ENCODE assay signal across 9 cellular contexts in the genomic region with DNA sequence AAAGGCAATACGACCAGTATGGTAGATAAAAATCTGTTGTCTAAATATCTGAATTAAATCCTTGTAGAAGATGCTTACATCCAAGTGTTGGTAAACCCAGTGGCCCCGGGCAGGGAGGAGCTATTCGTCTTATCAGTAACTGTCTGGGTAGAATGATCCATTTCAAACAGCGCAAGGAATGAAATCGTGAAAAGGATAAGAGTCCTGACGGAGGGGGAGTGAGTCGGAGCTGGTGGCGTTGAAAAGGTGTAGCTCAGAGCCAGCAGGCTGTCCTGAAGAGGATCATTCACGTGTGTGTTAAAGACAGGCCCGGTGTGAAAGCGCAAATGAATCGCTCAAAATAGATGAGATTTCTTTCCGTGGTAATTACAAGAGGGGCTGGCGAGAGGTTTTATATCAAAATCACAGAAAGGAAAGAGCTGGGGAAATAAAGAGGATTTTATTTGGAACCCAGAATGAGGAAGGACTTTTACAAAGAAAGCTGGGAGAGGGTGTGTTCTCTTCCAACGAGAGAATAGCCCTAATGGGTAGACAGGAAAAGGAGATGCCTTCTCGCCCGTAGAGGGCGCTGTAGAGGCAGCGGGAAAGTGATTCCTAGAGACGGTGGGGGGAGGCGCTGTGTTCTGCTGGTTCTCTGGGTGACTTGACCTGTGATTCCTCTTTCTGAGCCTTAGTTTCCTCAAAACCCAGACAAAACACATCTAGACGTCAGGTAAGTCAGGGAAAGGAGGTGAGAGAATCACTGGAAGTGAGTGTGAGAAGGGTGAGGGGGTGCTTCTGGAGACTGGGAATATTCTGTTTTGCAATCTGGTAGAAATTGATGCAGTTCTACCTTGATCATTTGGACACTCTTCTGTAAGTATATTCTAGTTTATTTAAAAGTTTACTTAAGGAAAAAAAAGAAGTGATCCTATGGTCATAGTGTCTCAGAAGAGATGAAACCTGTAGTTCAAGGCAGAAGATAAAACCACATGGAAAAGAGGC. TPM values are rescaled to one million over a fixed set of nuclear protein-coding genes. Genes with fewer than 3 reads are reported as not detected.
DNase-seq lines count a peak whose midpoint lies in the region; ATAC-seq and TF ChIP-seq lines count a peak whose summit lies in the region.
"Had no signal": no experiment of that assay in that cellular context is flagged by ENCODE, and none has a peak within 500 bp of the region (broad histone marks: within the 10 kb centered on the region; RNA-seq: fewer than 3 reads in every experiment).

No MANE protein-coding gene starts in this region.

- no peaks in the 10 kb centered on the region for H3K4me1 Mint-ChIP-seq in activated naive CD8-positive, alpha-beta T cell treated with anti-CD3 and anti-CD28 coated beads, Interleukin-2, amount 10 ng/mL, durations not matched to agents 7 days and 5 days
- H3K4me1 Mint-ChIP-seq in activated naive CD8-positive, alpha-beta T cell treated with anti-CD3 and anti-CD28 coated beads for 36 hours: no peaks in the 10 kb centered on the region

- POLR2A ChIA-PET in activated naive CD8-positive, alpha-beta T cell treated with anti-CD3 and anti-CD28 coated beads, Interleukin-2, amount 10 ng/mL, durations not matched to agents 7 days and 5 days (lab: Charles Lee): no interaction called here

- DNase-seq in activated naive CD8-positive, alpha-beta T cell treated with anti-CD3 and anti-CD28 coated beads, Interleukin-2, amount 10 ng/mL, durations not matched to agents 7 days and 5 days: peak; percentile 29
- DNase-seq in activated naive CD8-positive, alpha-beta T cell treated with anti-CD3 and anti-CD28 coated beads for 36 hours: no peak
- peak; percentile 63 for DNase-seq in NAMALWA (ENCODE audit: low spot score)
- peak; percentile 28 to 60 for DNase-seq in erythroblast (lab: John Stamatoyannopoulos, UW)
- peak; percentile 88 for DNase-seq in testis
- DNase-seq in AG08395 (ENCODE audit: low spot score): no peak
- DNase-seq: NCI-H1930 had no signal

- H3K27ac Mint-ChIP-seq in activated naive CD8-positive, alpha-beta T cell treated with anti-CD3 and anti-CD28 coated beads, Interleukin-2, amount 10 ng/mL, durations not matched to agents 7 days and 5 days: no peak overlapping the region
- H3K27ac Mint-ChIP-seq in activated naive CD8-positive, alpha-beta T cell treated with anti-CD3 and anti-CD28 coated beads for 36 hours: no peak overlapping the region

- peak in 2 of 3 experiments; percentile 24 to 66 for TF ChIP-seq CTCF in testis (IDR thresholded peaks at IDR 0.05)

- no peak overlapping the region for H3K4me3 ChIP-seq in testis

- H3K27ac ChIP-seq in testis: no peak overlapping the region

- no peaks in the 10 kb centered on the region for H3K9me3 Mint-ChIP-seq in activated naive CD8-positive, alpha-beta T cell treated with anti-CD3 and anti-CD28 coated beads, Interleukin-2, amount 10 ng/mL, durations not matched to agents 7 days and 5 days
- H3K9me3 Mint-ChIP-seq in activated naive CD8-positive, alpha-beta T cell treated with anti-CD3 and anti-CD28 coated beads for 36 hours: peaks cover 6% of the 10 kb centered on the region

- 10 to 12% methylated on average over 22 of the region's 22 CpGs for WGBS in testis, 2 donors

- no peaks in the 10 kb centered on the region for H3K36me3 Mint-ChIP-seq in activated naive CD8-positive, alpha-beta T cell treated with anti-CD3 and anti-CD28 coated beads, Interleukin-2, amount 10 ng/mL, durations not matched to agents 7 days and 5 days
- no peaks in the 10 kb centered on the region for H3K36me3 Mint-ChIP-seq in activated naive CD8-positive, alpha-beta T cell treated with anti-CD3 and anti-CD28 coated beads for 36 hours

- no peaks in the 10 kb centered on the region for H3K27me3 ChIP-seq in testis

- intact Hi-C loops in testis (cut with DNase I; ENCODE audit: low total_unique reads): no loop called here

- no peak for ATAC-seq in activated naive CD8-positive, alpha-beta T cell treated with anti-CD3 and anti-CD28 coated beads, Interleukin-2, amount 10 ng/mL, durations not matched to agents 7 days and 5 days (ENCODE audit: low read depth)
- ATAC-seq in GM18502 (IDR thresholded peaks at IDR 0.05; ENCODE audit: poor library complexity, unreplicated experiment) (no peak), GM18868 (IDR thresholded peaks at IDR 0.05; ENCODE audit: unreplicated experiment) (no peak)

- no peaks in the 10 kb centered on the region for H3K4me1 ChIP-seq in testis

- H3K4me3 Mint-ChIP-seq in activated naive CD8-positive, alpha-beta T cell treated with anti-CD3 and anti-CD28 coated beads, Interleukin-2, amount 10 ng/mL, durations not matched to agents 7 days and 5 days: no peak overlapping the region
- H3K4me3 Mint-ChIP-seq in activated naive CD8-positive, alpha-beta T cell treated with anti-CD3 and anti-CD28 coated beads for 36 hours: no peak overlapping the region

- H3K27me3 Mint-ChIP-seq in activated naive CD8-positive, alpha-beta T cell treated with anti-CD3 and anti-CD28 coated beads, Interleukin-2, amount 10 ng/mL, durations not matched to agents 7 days and 5 days: no peaks in the 10 kb centered on the region
- H3K27me3 Mint-ChIP-seq in activated naive CD8-positive, alpha-beta T cell treated with anti-CD3 and anti-CD28 coated beads for 36 hours: peaks cover 29% of the 10 kb centered on the region

- H3K36me3 ChIP-seq in testis (ENCODE audit: low read depth, missing control alignments): no peaks in the 10 kb centered on the region

- no peaks in the 10 kb centered on the region for H3K9me3 ChIP-seq in testis

- no peak for TF ChIP-seq POLR2A in erythroblast (IDR thresholded peaks at IDR 0.05; ENCODE audit: low read length)
- no peak for TF ChIP-seq POLR2A in testis (IDR thresholded peaks at IDR 0.05)

RNA-seq across cellular contexts. Expression of gene SRRM4, which starts 39.3 kb away (rescaled TPM):
- not detected for total RNA-seq in activated naive CD8-positive, alpha-beta T cell treated with anti-CD3 and anti-CD28 coated beads, Interleukin-2, amount 10 ng/mL, durations not matched to agents 7 days and 5 days
- not detected for total RNA-seq in activated naive CD8-positive, alpha-beta T cell treated with anti-CD3 and anti-CD28 coated beads for 36 hours
- under 1 TPM; 0.37 to 0.79 TPM for total RNA-seq in testis
- polyA plus RNA-seq in testis (ENCODE audit: insufficient read depth, low read depth, low replicate concordance): 1.4 TPM

Comparison
In these comparisons a context has a peak if more than half of its experiments do, and no peak if none do; other contexts are left out.
1. DNase-seq: peak in activated naive CD8-positive, alpha-beta T cell treated with anti-CD3 and anti-CD28 coated beads, Interleukin-2, amount 10 ng/mL, durations not matched to agents 7 days and 5 days (single experiment), NAMALWA (single experiment), erythroblast (2 of 2) and testis (single experiment); none in activated naive CD8-positive, alpha-beta T cell treated with anti-CD3 and anti-CD28 coated beads for 36 hours (single experiment) and AG08395 (single experiment).